26 cellular contexts compared by ENCODE assay signal in genomic region chr14:49189381-49189780, GRCh38.
"Had no signal": no experiment of that assay in that cellular context is flagged by ENCODE, and none has a peak within 500 bp of the region (broad histone marks: within the 10 kb centered on the region; RNA-seq: fewer than 3 reads in every experiment).

No MANE protein-coding gene starts in this region.

- H3K27ac Mint-ChIP-seq: activated CD4-positive, alpha-beta T cell treated with anti-CD3 and anti-CD28 coated beads, Interleukin-2, amount 10 ng/mL, durations not matched to agents 24 days and 14 days; activated CD8-positive, alpha-beta memory T cell treated with anti-CD3 and anti-CD28 coated beads, Interleukin-2, amount 10 ng/mL, durations not matched to agents 7 days and 5 days; activated naive CD4-positive, alpha-beta T cell treated with anti-CD3 and anti-CD28 coated beads, Interleukin-2, amount 50 U/mL, for 24 hours; activated T-cell treated with anti-CD3 and anti-CD28 coated beads, Interleukin-2, amount 50 U/mL, for 24 hours; activated T-helper 1 cell treated with anti-CD3 and anti-CD28 coated beads, Interleukin-12 subunit alpha, Interleukin-12 subunit beta, Interleukin-2, Interleukin-4 antibody, amounts not matched to agents 30 ng/mL and 10 ng/mL and 1 ng/mL, durations not matched to agents 14 hours and 24 hours and 36 hours; T-helper 1 cell treated with Interleukin-12 subunit alpha and Interleukin-12 subunit beta and Interleukin-4 antibody, amounts not matched to agents 30 μg/mL and 1 μg/mL, for 36 hours; WTC11 had no signal

- H3K27me3 ChIP-seq: ascending aorta, Peyer's patch, SJCRH30 had no signal

- H3K27me3 Mint-ChIP-seq: activated CD4-positive, alpha-beta T cell treated with anti-CD3 and anti-CD28 coated beads, Interleukin-2, amount 10 ng/mL, durations not matched to agents 24 days and 14 days; activated CD8-positive, alpha-beta memory T cell treated with anti-CD3 and anti-CD28 coated beads, Interleukin-2, amount 10 ng/mL, durations not matched to agents 7 days and 5 days had no signal

- H3K4me1 ChIP-seq: ascending aorta, Peyer's patch, SJCRH30 had no signal

- DNase-seq: activated CD4-positive, alpha-beta T cell treated with anti-CD3 and anti-CD28 coated beads for 1 hour; activated CD4-positive, alpha-beta T cell treated with anti-CD3 and anti-CD28 coated beads, Interleukin-2, amount 10 ng/mL, durations not matched to agents 24 days and 14 days; activated CD4-positive, alpha-beta T cell treated with anti-CD3 and anti-CD28 coated beads, Interleukin-2, amount 50 U/mL, for 48 hours; activated CD8-positive, alpha-beta memory T cell treated with anti-CD3 and anti-CD28 coated beads, Interleukin-2, amount 10 ng/mL, durations not matched to agents 7 days and 5 days; activated effector memory CD4-positive, alpha-beta T cell treated with Interleukin-2 at 50 U/mL for 16 hours; activated naive CD4-positive, alpha-beta T cell; activated T-cell treated with anti-CD3 and anti-CD28 coated beads, Interleukin-2, amount 50 U/mL, for 24 hours; amniotic stem cell; Kasumi-1; NCI-H1105 treated with DMSO at 0.1 percent for 48 hours; NCI-H1436 treated with DMSO at 0.1 percent for 48 hours; NCI-H187; NCI-H2081; NCI-H510A treated with DMSO at 0.1 percent for 48 hours; Peyer's patch; Right ventricle myocardium superior; SJCRH30; T-helper 9 cell had no signal

- H3K4me1 Mint-ChIP-seq: activated CD4-positive, alpha-beta T cell treated with anti-CD3 and anti-CD28 coated beads, Interleukin-2, amount 10 ng/mL, durations not matched to agents 24 days and 14 days; activated CD8-positive, alpha-beta memory T cell treated with anti-CD3 and anti-CD28 coated beads, Interleukin-2, amount 10 ng/mL, durations not matched to agents 7 days and 5 days; activated naive CD4-positive, alpha-beta T cell treated with anti-CD3 and anti-CD28 coated beads, Interleukin-2, amount 50 U/mL, for 24 hours; central memory CD8-positive, alpha-beta T cell; WTC11 had no signal

- H3K27ac ChIP-seq: ascending aorta, Peyer's patch, RWPE1, SJCRH30 had no signal

- H3K4me3 Mint-ChIP-seq: activated CD4-positive, alpha-beta T cell treated with anti-CD3 and anti-CD28 coated beads, Interleukin-2, amount 10 ng/mL, durations not matched to agents 24 days and 14 days; activated CD8-positive, alpha-beta memory T cell treated with anti-CD3 and anti-CD28 coated beads, Interleukin-2, amount 10 ng/mL, durations not matched to agents 7 days and 5 days; activated naive CD4-positive, alpha-beta T cell treated with anti-CD3 and anti-CD28 coated beads, Interleukin-2, amount 50 U/mL, for 24 hours; activated T-cell treated with anti-CD3 and anti-CD28 coated beads, Interleukin-2, amount 50 U/mL, for 24 hours; activated T-helper 1 cell treated with anti-CD3 and anti-CD28 coated beads, Interleukin-12 subunit alpha, Interleukin-12 subunit beta, Interleukin-2, Interleukin-4 antibody, amounts not matched to agents 30 ng/mL and 10 ng/mL and 1 ng/mL, durations not matched to agents 14 hours and 24 hours and 36 hours; central memory CD8-positive, alpha-beta T cell; T-helper 1 cell treated with Interleukin-12 subunit alpha and Interleukin-12 subunit beta and Interleukin-4 antibody, amounts not matched to agents 30 μg/mL and 1 μg/mL, for 36 hours; WTC11 had no signal

- H3K4me3 ChIP-seq: ascending aorta, Peyer's patch, SJCRH30 had no signal

- H3K36me3 Mint-ChIP-seq: activated CD8-positive, alpha-beta memory T cell treated with anti-CD3 and anti-CD28 coated beads, Interleukin-2, amount 10 ng/mL, durations not matched to agents 7 days and 5 days; activated naive CD4-positive, alpha-beta T cell treated with anti-CD3 and anti-CD28 coated beads, Interleukin-2, amount 50 U/mL, for 24 hours; brain had no signal

- ATAC-seq: activated CD8-positive, alpha-beta memory T cell treated with anti-CD3 and anti-CD28 coated beads, Interleukin-2, amount 10 ng/mL, durations not matched to agents 7 days and 5 days; WTC11 had no signal

- H3K9me3 ChIP-seq: Peyer's patch, SJCRH30 had no signal

- H3K36me3 ChIP-seq: ascending aorta, Peyer's patch, SJCRH30 had no signal

- H3K9me3 Mint-ChIP-seq: activated CD4-positive, alpha-beta T cell treated with anti-CD3 and anti-CD28 coated beads, Interleukin-2, amount 10 ng/mL, durations not matched to agents 24 days and 14 days; activated T-cell treated with anti-CD3 and anti-CD28 coated beads, Interleukin-2, amount 50 U/mL, for 24 hours; activated T-helper 1 cell treated with anti-CD3 and anti-CD28 coated beads, Interleukin-12 subunit alpha, Interleukin-12 subunit beta, Interleukin-2, Interleukin-4 antibody, amounts not matched to agents 30 ng/mL and 10 ng/mL and 1 ng/mL, durations not matched to agents 14 hours and 24 hours and 36 hours; central memory CD8-positive, alpha-beta T cell; T-helper 1 cell treated with Interleukin-12 subunit alpha and Interleukin-12 subunit beta and Interleukin-4 antibody, amounts not matched to agents 30 μg/mL and 1 μg/mL, for 36 hours had no signal
